Comparison of ENCODE assay signal across 27 cellular contexts in the genomic region with DNA sequence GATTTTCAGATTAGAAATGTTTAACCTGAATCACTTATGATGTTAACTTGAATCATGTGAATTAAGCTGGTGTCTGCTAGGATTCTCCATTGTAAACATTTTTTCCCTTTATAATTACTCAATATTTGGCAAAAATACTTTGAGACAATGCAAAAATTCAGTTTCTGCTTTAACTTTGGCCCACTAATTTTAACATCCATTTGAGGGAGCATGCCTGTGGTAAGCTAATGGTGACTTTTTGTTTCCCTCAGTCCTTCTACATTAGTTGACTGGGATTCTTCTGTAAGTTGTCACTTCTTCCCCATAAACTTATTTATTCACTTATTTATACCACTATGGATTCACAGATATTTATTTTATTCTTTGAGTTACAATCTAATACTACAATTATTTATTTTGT.
"Had no signal": no experiment of that assay in that cellular context is flagged by ENCODE, and none has a peak within 500 bp of the region (broad histone marks: within the 10 kb centered on the region; RNA-seq: fewer than 3 reads in every experiment).

No MANE protein-coding gene starts in this region.

- DNase-seq: activated CD4-positive, alpha-beta memory T cell treated with anti-CD3 and anti-CD28 coated beads for 36 hours; activated CD4-positive, alpha-beta T cell treated with anti-CD3 and anti-CD28 coated beads, Interleukin-2, amount 10 ng/mL, durations not matched to agents 24 days and 14 days; activated CD4-positive, CD25-positive, alpha-beta regulatory T cell treated with anti-CD3 and anti-CD28 coated beads, Interleukin-2, amount 50 U/mL, for 72 hours; activated CD8-positive, alpha-beta memory T cell treated with anti-CD3 and anti-CD28 coated beads, Interleukin-2, amount 50 U/mL, for 4 hours; activated effector memory CD4-positive, alpha-beta T cell treated with anti-CD3 and anti-CD28 coated beads, Interleukin-2, amount 50 U/mL, for 16 hours; activated naive CD4-positive, alpha-beta T cell treated with anti-CD3 and anti-CD28 coated beads, Interleukin-2, amount 10 ng/mL, durations not matched to agents 7 days and 5 days; activated naive CD8-positive, alpha-beta T cell treated with anti-CD3 and anti-CD28 coated beads, Interleukin-2, amount 10 ng/mL, durations not matched to agents 7 days and 5 days; activated T-cell treated with anti-CD3 and anti-CD28 coated beads, Interleukin-2, amount 50 U/mL, for 1 hour; amniotic stem cell; caudate nucleus; glutamatergic neuron; left ventricle myocardium inferior; mesendoderm; natural killer cell; occipital lobe; right cardiac atrium; spleen; stimulated activated naive CD4-positive, alpha-beta T cell treated with Interleukin-2 at 50 U/mL for 16 hours; T-helper 9 cell had no signal

- H3K9ac ChIP-seq: neural progenitor cell, parathyroid adenoma had no signal

- H3K9me3 Mint-ChIP-seq: activated CD4-positive, alpha-beta memory T cell treated with anti-CD3 and anti-CD28 coated beads for 36 hours; activated CD4-positive, alpha-beta T cell treated with anti-CD3 and anti-CD28 coated beads, Interleukin-2, amount 10 ng/mL, durations not matched to agents 24 days and 14 days; activated naive CD4-positive, alpha-beta T cell treated with anti-CD3 and anti-CD28 coated beads, Interleukin-2, amount 10 ng/mL, durations not matched to agents 7 days and 5 days; activated naive CD8-positive, alpha-beta T cell treated with anti-CD3 and anti-CD28 coated beads, Interleukin-2, amount 10 ng/mL, durations not matched to agents 7 days and 5 days; activated T-helper 1 cell treated with anti-CD3 and anti-CD28 coated beads, Interleukin-12 subunit alpha, Interleukin-12 subunit beta, Interleukin-2, Interleukin-4 antibody, amounts not matched to agents 30 ng/mL and 10 ng/mL and 1 ng/mL, durations not matched to agents 14 hours and 24 hours and 36 hours; natural killer cell; neural progenitor cell had no signal

- H3K79me2 ChIP-seq: parathyroid adenoma had no signal

- H3K4me1 Mint-ChIP-seq: activated naive CD4-positive, alpha-beta T cell treated with anti-CD3 and anti-CD28 coated beads, Interleukin-2, amount 10 ng/mL, durations not matched to agents 7 days and 5 days; neural progenitor cell had no signal

- H3K27ac Mint-ChIP-seq: activated CD4-positive, alpha-beta memory T cell treated with anti-CD3 and anti-CD28 coated beads for 36 hours; activated CD4-positive, alpha-beta T cell treated with anti-CD3 and anti-CD28 coated beads, Interleukin-2, amount 10 ng/mL, durations not matched to agents 24 days and 14 days; activated naive CD4-positive, alpha-beta T cell treated with anti-CD3 and anti-CD28 coated beads, Interleukin-2, amount 10 ng/mL, durations not matched to agents 7 days and 5 days; activated naive CD8-positive, alpha-beta T cell treated with anti-CD3 and anti-CD28 coated beads, Interleukin-2, amount 10 ng/mL, durations not matched to agents 7 days and 5 days; activated T-helper 1 cell treated with anti-CD3 and anti-CD28 coated beads, Interleukin-12 subunit alpha, Interleukin-12 subunit beta, Interleukin-2, Interleukin-4 antibody, amounts not matched to agents 30 ng/mL and 10 ng/mL and 1 ng/mL, durations not matched to agents 14 hours and 24 hours and 36 hours; natural killer cell; neural progenitor cell had no signal

- H3K4me1 ChIP-seq: left ventricle myocardium inferior, spleen, tibial nerve had no signal

- H2AFZ ChIP-seq: neural progenitor cell, parathyroid adenoma had no signal

- H3K9me3 ChIP-seq: left ventricle myocardium inferior, spleen, tibial nerve had no signal

- H3K4me2 ChIP-seq: neural progenitor cell had no signal

- H3K27me3 Mint-ChIP-seq: activated CD4-positive, alpha-beta memory T cell treated with anti-CD3 and anti-CD28 coated beads for 36 hours; activated CD4-positive, alpha-beta T cell treated with anti-CD3 and anti-CD28 coated beads, Interleukin-2, amount 10 ng/mL, durations not matched to agents 24 days and 14 days; activated naive CD4-positive, alpha-beta T cell treated with anti-CD3 and anti-CD28 coated beads, Interleukin-2, amount 10 ng/mL, durations not matched to agents 7 days and 5 days; activated naive CD8-positive, alpha-beta T cell treated with anti-CD3 and anti-CD28 coated beads, Interleukin-2, amount 10 ng/mL, durations not matched to agents 7 days and 5 days had no signal

- H3K4me3 ChIP-seq: left ventricle myocardium inferior, lung, neural progenitor cell, spleen, tibial nerve had no signal

- H3K27me3 ChIP-seq: neural progenitor cell, spleen, tibial nerve had no signal

- H3K27ac ChIP-seq: left ventricle myocardium inferior, neural progenitor cell, spleen, tibial nerve had no signal

- FAIRE-seq: endothelial cell of umbilical vein, frontal cortex, islet of Langerhans had no signal

- H3K4me3 Mint-ChIP-seq: activated CD4-positive, alpha-beta memory T cell treated with anti-CD3 and anti-CD28 coated beads for 36 hours; activated CD4-positive, alpha-beta T cell treated with anti-CD3 and anti-CD28 coated beads, Interleukin-2, amount 10 ng/mL, durations not matched to agents 24 days and 14 days; activated naive CD4-positive, alpha-beta T cell treated with anti-CD3 and anti-CD28 coated beads, Interleukin-2, amount 10 ng/mL, durations not matched to agents 7 days and 5 days; activated naive CD8-positive, alpha-beta T cell treated with anti-CD3 and anti-CD28 coated beads, Interleukin-2, amount 10 ng/mL, durations not matched to agents 7 days and 5 days; activated T-helper 1 cell treated with anti-CD3 and anti-CD28 coated beads, Interleukin-12 subunit alpha, Interleukin-12 subunit beta, Interleukin-2, Interleukin-4 antibody, amounts not matched to agents 30 ng/mL and 10 ng/mL and 1 ng/mL, durations not matched to agents 14 hours and 24 hours and 36 hours; natural killer cell; neural progenitor cell had no signal
